Comparison of ENCODE assay signal across 9 cellular contexts in the genomic region with DNA sequence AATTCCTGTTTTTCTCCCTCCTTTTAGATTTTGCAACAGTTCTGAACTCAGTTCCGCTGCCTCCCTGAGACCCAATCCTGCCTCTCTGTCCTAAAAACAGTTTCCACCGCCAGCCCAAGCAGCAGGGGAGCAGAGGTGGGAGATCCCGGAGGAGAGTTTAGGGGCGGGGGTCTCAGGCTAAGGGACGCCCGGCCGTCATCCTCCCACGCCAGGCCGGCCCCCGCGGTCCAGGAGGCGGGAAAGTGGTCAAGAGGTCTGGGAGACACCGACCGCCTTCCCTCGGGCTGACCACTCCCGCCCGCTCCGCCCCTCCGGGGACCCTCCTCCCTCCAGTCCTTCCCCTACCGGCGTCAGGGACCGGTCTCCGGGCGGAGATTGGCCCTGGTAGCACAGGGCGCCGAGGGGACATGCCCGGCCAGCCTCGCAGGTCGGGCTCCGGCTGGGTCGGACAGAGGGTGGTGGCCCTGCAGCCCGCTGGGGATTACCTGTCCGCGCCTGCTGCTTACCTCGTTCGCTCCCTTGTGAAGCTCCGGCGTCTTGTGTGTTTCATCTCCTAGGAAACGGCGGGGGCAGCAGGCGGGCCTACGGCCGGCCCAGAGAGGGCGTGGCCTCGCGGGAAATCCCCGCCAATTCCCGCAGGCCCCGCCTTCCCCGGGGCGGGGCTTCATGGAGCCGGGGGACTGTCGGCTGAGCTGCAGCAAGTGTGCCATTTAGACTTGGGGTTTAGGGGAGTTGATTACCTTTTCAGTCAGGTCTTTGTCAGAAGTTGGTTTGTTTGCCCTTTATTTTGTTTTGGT. TPM values are rescaled to one million over a fixed set of nuclear protein-coding genes. Genes with fewer than 3 reads are reported as not detected.
A peak's percentile ranks its signal among the peaks of the same experiment; 100 is the strongest.
DNase-seq lines count a peak whose midpoint lies in the region; ATAC-seq lines count a peak whose summit lies in the region.
"Had no signal": no experiment of that assay in that cellular context is flagged by ENCODE, and none has a peak within 500 bp of the region (broad histone marks: within the 10 kb centered on the region; RNA-seq: fewer than 3 reads in every experiment).

A gene with protein sequence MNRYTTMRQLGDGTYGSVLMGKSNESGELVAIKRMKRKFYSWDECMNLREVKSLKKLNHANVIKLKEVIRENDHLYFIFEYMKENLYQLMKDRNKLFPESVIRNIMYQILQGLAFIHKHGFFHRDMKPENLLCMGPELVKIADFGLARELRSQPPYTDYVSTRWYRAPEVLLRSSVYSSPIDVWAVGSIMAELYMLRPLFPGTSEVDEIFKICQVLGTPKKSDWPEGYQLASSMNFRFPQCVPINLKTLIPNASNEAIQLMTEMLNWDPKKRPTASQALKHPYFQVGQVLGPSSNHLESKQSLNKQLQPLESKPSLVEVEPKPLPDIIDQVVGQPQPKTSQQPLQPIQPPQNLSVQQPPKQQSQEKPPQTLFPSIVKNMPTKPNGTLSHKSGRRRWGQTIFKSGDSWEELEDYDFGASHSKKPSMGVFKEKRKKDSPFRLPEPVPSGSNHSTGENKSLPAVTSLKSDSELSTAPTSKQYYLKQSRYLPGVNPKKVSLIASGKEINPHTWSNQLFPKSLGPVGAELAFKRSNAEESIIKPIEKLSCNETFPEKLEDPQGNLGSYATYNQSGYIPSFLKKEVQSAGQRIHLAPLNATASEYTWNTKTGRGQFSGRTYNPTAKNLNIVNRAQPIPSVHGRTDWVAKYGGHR (minus strand): TSS at position 543 of the 797 bp plus-strand sequence. CDS start 7,891 bp downstream, outside the sequence.

- H3K4me1 Mint-ChIP-seq in activated CD4-positive, alpha-beta memory T cell treated with anti-CD3 and anti-CD28 coated beads, Interleukin-2, amount 10 ng/mL, durations not matched to agents 7 days and 5 days = peaks cover 25% of the 10 kb centered on the region

- peaks cover 2% of the 10 kb centered on the region for H3K36me3 Mint-ChIP-seq in activated CD4-positive, alpha-beta memory T cell treated with anti-CD3 and anti-CD28 coated beads, Interleukin-2, amount 10 ng/mL, durations not matched to agents 7 days and 5 days (ENCODE audit: low read depth)

- peak within 1 kb of the TSS; percentile 70 for H3K4me3 Mint-ChIP-seq in activated CD4-positive, alpha-beta memory T cell treated with anti-CD3 and anti-CD28 coated beads, Interleukin-2, amount 10 ng/mL, durations not matched to agents 7 days and 5 days

- ATAC-seq in GM19397 (IDR thresholded peaks at IDR 0.05; ENCODE audit: unreplicated experiment) (peak; percentile 80), HG03558 (IDR thresholded peaks at IDR 0.05; ENCODE audit: extremely low read depth, unreplicated experiment) (peak; percentile 50)

- H3K27ac Mint-ChIP-seq in activated CD4-positive, alpha-beta memory T cell treated with anti-CD3 and anti-CD28 coated beads, Interleukin-2, amount 10 ng/mL, durations not matched to agents 7 days and 5 days = peak within 1 kb of the TSS; percentile 83

- DNase-seq in CD1c-positive myeloid dendritic cell (ENCODE audit: extremely low spot score) (peak; percentile 94), NCI-H748 treated with DMSO at 0.1 percent for 48 hours (lab: John Stamatoyannopoulos, UW) (peak; percentile 95), lung microvascular endothelial cell (ENCODE audit: low read depth in 2 of 2) (peak; percentile 79 to 80)
- DNase-seq in activated CD4-positive, alpha-beta memory T cell treated with anti-CD3 and anti-CD28 coated beads, Interleukin-2, amount 10 ng/mL, durations not matched to agents 7 days and 5 days = peak; percentile 90
- peak; percentile 71 for DNase-seq in effector CD4-positive, alpha-beta T cell
- peak; percentile 68 to 80 (median 74) for DNase-seq in stimulated activated CD4-positive, alpha-beta T cell treated with anti-CD3 and anti-CD28 coated beads, TNF-alpha, amount 100 ng/mL, for 24 hours (ENCODE audit: low read depth in 3 of 3)

- CTCF ChIA-PET in activated CD4-positive, alpha-beta memory T cell treated with anti-CD3 and anti-CD28 coated beads, Interleukin-2, amount 10 ng/mL, durations not matched to agents 7 days and 5 days (lab: Charles Lee) = interaction anchor here (0.8 to 1.0 kb wide), 2 partner anchors 52 to 309 kb away, joined by 3 read pairs; no protein-coding TSS in a partner anchor

- POLR2A ChIA-PET in activated CD4-positive, alpha-beta memory T cell treated with anti-CD3 and anti-CD28 coated beads, Interleukin-2, amount 10 ng/mL, durations not matched to agents 7 days and 5 days (lab: Charles Lee) = interaction anchor here (1.0 to 2.7 kb wide), 6 partner anchors 91 to 544 kb away, joined by 3 to 9 read pairs (median 4); a partner anchor contains a TSS

- peaks cover 27% of the 10 kb centered on the region for H3K27me3 Mint-ChIP-seq in activated CD4-positive, alpha-beta memory T cell treated with anti-CD3 and anti-CD28 coated beads, Interleukin-2, amount 10 ng/mL, durations not matched to agents 7 days and 5 days

- H3K9me3 Mint-ChIP-seq in activated CD4-positive, alpha-beta memory T cell treated with anti-CD3 and anti-CD28 coated beads, Interleukin-2, amount 10 ng/mL, durations not matched to agents 7 days and 5 days = peaks cover 6% of the 10 kb centered on the region

RNA-seq across cellular contexts. Expression of the gene that starts here (rescaled TPM):
- under 1 TPM; 0.15 to 0.35 TPM for total RNA-seq in activated CD4-positive, alpha-beta memory T cell treated with anti-CD3 and anti-CD28 coated beads, Interleukin-2, amount 10 ng/mL, durations not matched to agents 7 days and 5 days
- total RNA-seq in lung microvascular endothelial cell = under 0.01 TPM in 1 of 2 replicates, not detected in the other
- total RNA-seq: glomerular endothelial cell had no signal

Comparison
In these comparisons a context has a peak if more than half of its experiments do, and no peak if none do; other contexts are left out.
1. Peak in every context shown above with its lines: DNase-seq and ATAC-seq.
2. Peak in DNase-seq in activated CD4-positive, alpha-beta memory T cell treated with anti-CD3 and anti-CD28 coated beads, Interleukin-2, amount 10 ng/mL, durations not matched to agents 7 days and 5 days; RNA of the gene not detected or under 1 TPM.
3. Peak in DNase-seq in lung microvascular endothelial cell; RNA of the gene not detected or under 1 TPM.